ENCODE assay signal across 8 cellular contexts in genomic region chr2:148643998-148644884, GRCh38. TPM values are rescaled to one million over a fixed set of nuclear protein-coding genes. Genes with fewer than 3 reads are reported as not detected.
DNase-seq lines count a peak whose midpoint lies in the region; ATAC-seq and TF ChIP-seq lines count a peak whose summit lies in the region.

TSS of gene EPC2 (plus strand) at chr2:148644751. CDS start at chr2:148645018, 267 bp downstream.

- H3K4me1 ChIP-seq in mammary epithelial cell (ENCODE audit: insufficient read depth, low read length) (peaks cover 14% of the 10 kb centered on the region), smooth muscle cell (ENCODE audit: low read depth) (peaks cover 10% of the 10 kb centered on the region)

- in situ Hi-C loops in mammary epithelial cell (cut with MboI; ENCODE audit: low sequenced_read_pairs in 2 of 2), result no loop called here

- no TSS peak for BruUV-seq in mammary epithelial cell (replicated peaks; lab: Mats Ljungman, UMichigan)

- CTCF ChIA-PET in mammary epithelial cell (lab: Charles Lee; ENCODE audit: low non-redundant PET), result no interaction called here

- H3K27ac ChIP-seq in 22Rv1, result peak within 1 kb of the TSS; percentile 84
- peak within 1 kb of the TSS; percentile 82 for H3K27ac ChIP-seq in mammary epithelial cell (ENCODE audit: insufficient read depth, low read depth, low read length)
- peak within 1 kb of the TSS; percentile 96 for H3K27ac ChIP-seq in smooth muscle cell (ENCODE audit: low read depth)

- peak within 1 kb of the TSS; percentile 91 for H2AFZ ChIP-seq in mammary epithelial cell (ENCODE audit: low read depth, low read length)
- peak within 1 kb of the TSS; percentile 95 for H2AFZ ChIP-seq in smooth muscle cell (ENCODE audit: low read depth)

- TF ChIP-seq CTCF in 22Rv1 (IDR thresholded peaks at IDR 0.05), result no peak
- TF ChIP-seq CTCF in WI38 (IDR thresholded peaks at IDR 0.05; ENCODE audit: low read depth, low read length), result no peak
- TF ChIP-seq CTCF in mammary epithelial cell (conservative IDR thresholded peaks at IDR 0.05 in 1 of 2, IDR thresholded peaks at IDR 0.05 in 1 of 2; ENCODE audit: extremely low read depth in 1 of 2, insufficient read depth in 1 of 2, low read depth in 1 of 2, low read length in 2 of 2), result no peak
- TF ChIP-seq CTCF in smooth muscle cell (IDR thresholded peaks at IDR 0.05; ENCODE audit: borderline replicate concordance, insufficient read depth, poor library complexity, severe bottlenecking), result no peak

- peak within 1 kb of the TSS; percentile 84 for H3K9ac ChIP-seq in mammary epithelial cell (ENCODE audit: insufficient read depth, low read length)
- H3K9ac ChIP-seq in smooth muscle cell (ENCODE audit: low read depth), result peak within 1 kb of the TSS; percentile 99

- H3K4me3 ChIP-seq in WI38 (ENCODE audit: low read depth, low read length), result peak within 1 kb of the TSS; percentile 92
- H3K4me3 ChIP-seq in mammary epithelial cell (replicated peaks in 1 of 3; ENCODE audit: insufficient read depth in 1 of 3, low read depth in 2 of 3, low read length in 3 of 3), result peak within 1 kb of the TSS; percentile 64 to 91 (median 83)
- H3K4me3 ChIP-seq in smooth muscle cell, result peak within 1 kb of the TSS; percentile 95

- intact Hi-C loops in mammary epithelial cell (cut with micrococcal nuclease), result loop anchor here (5.0 to 10.0 kb wide), 2 partner anchors 778 to 921 kb away; no protein-coding TSS in a partner anchor

- H3K36me3 ChIP-seq in mammary epithelial cell (ENCODE audit: insufficient read depth, low read length), result no peaks in the 10 kb centered on the region
- H3K36me3 ChIP-seq in smooth muscle cell (ENCODE audit: low read depth), result no peaks in the 10 kb centered on the region

- dilution Hi-C loops in mammary epithelial cell (cut with HindIII; ENCODE audit: low sequenced_read_pairs), result no loop called here

- no peaks in the 10 kb centered on the region for H3K27me3 ChIP-seq in mammary epithelial cell (ENCODE audit: insufficient read depth, low read length)
- no peaks in the 10 kb centered on the region for H3K27me3 ChIP-seq in smooth muscle cell (ENCODE audit: low read depth)

- H3K79me2 ChIP-seq in mammary epithelial cell (ENCODE audit: insufficient read depth, low read length) (peaks cover 40% of the 10 kb centered on the region), smooth muscle cell (ENCODE audit: low read depth) (peaks cover 31% of the 10 kb centered on the region)

- DNase-seq in NCI-H2171 treated with DMSO at 0.1 percent for 48 hours (lab: John Stamatoyannopoulos, UW), result peak; percentile 78
- peak; percentile 80 for DNase-seq in mammary epithelial cell
- DNase-seq in iPS-NIHi11 (ENCODE audit: low spot score), result peak; percentile 87
- peak; percentile 87 for DNase-seq in smooth muscle cell (lab: John Stamatoyannopoulos, UW; ENCODE audit: unreplicated experiment)

- H3K9me3 ChIP-seq in mammary epithelial cell (replicated peaks; ENCODE audit: insufficient read depth, low read length) (no peaks in the 10 kb centered on the region), smooth muscle cell (replicated peaks; ENCODE audit: low read depth) (no peaks in the 10 kb centered on the region)

- 2% methylated on average over 27 of the region's 94 CpGs for WGBS in mammary epithelial cell (ENCODE audit: low coverage, missing lambda C conversion rate)
- under 1% methylated on average over 50 of the region's 94 CpGs for WGBS in smooth muscle cell (ENCODE audit: low lambda C conversion rate)

- peak; percentile 26 for ATAC-seq in GM18519 (IDR thresholded peaks at IDR 0.05; ENCODE audit: low FRiP score, unreplicated experiment)
- peak; percentile 58 for ATAC-seq in HG03064 (IDR thresholded peaks at IDR 0.05; ENCODE audit: low read depth, unreplicated experiment)

- H3K4me2 ChIP-seq in mammary epithelial cell (ENCODE audit: insufficient read depth, low read depth, low read length), result peak within 1 kb of the TSS; percentile 89
- H3K4me2 ChIP-seq in smooth muscle cell, result peak within 1 kb of the TSS; percentile 97

- no peaks in the 10 kb centered on the region for H3F3A ChIP-seq in smooth muscle cell (ENCODE audit: low read depth)

- H4K20me1 ChIP-seq in mammary epithelial cell (ENCODE audit: insufficient read depth, low read length), result peaks cover 2% of the 10 kb centered on the region
- peaks cover 38% of the 10 kb centered on the region for H4K20me1 ChIP-seq in smooth muscle cell (ENCODE audit: low read depth)

RNA-seq across cellular contexts. Expression of gene EPC2, which starts in this region (rescaled TPM):
- 10 to 100 TPM; 17.3 to 20.6 TPM for total RNA-seq in mammary epithelial cell
- 7.3 TPM for polyA plus RNA-seq in mammary epithelial cell
- 8.3 TPM for polyA minus RNA-seq in mammary epithelial cell
- total RNA-seq in smooth muscle cell, result 26.7 and 28.2 TPM in 2 replicates
- polyA plus RNA-seq in smooth muscle cell, result 2.7 and 5.1 TPM in 2 replicates

Comparison
In these comparisons a context has a peak if more than half of its experiments do, and no peak if none do; other contexts are left out.
1. Peak in every context shown above with its lines: DNase-seq, ATAC-seq, H3K4me3 ChIP-seq and H3K27ac ChIP-seq.